In genomic region chr9:21988056-21988990, GRCh38 we compare ENCODE assay signal across 1 cellular context.
TF ChIP-seq lines count a peak whose summit lies in the region.

No MANE protein-coding gene starts in this region.

TF ChIP-seq in GM12878, 131 proteins besides CTCF, POLR2A, EP300 and RAD21:
- no peak for TF ChIP-seq USF1 (IDR thresholded peaks at IDR 0.05; ENCODE audit: borderline replicate concordance, extremely low read length, insufficient read depth, low read depth, low read length)
- no peak for TF ChIP-seq MAX (IDR thresholded peaks at IDR 0.05; ENCODE audit: low read depth, low read length)
- TF ChIP-seq ZNF24 (IDR thresholded peaks at IDR 0.05): no peak
